Comparison of ENCODE assay signal across 20 cellular contexts in the genomic region with DNA sequence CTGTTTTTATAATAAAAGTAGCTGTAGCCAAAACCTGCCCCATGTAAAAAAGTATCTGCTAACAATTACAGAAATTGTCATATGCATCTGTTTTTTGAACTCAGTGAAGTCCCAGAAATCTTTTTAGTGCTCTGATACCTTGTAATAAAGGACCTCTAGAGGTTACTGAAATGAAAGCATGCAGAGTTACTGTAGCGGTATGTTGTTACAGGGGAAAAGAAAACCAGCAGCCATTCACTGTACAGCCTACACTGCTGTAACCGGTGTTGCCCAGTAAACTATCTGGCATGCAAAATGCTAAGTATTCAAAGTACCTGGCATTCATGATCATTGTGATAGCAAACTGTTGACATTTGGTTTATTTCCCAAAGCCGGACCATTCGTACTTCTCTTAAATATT. TPM values are rescaled to one million over a fixed set of nuclear protein-coding genes. Genes with fewer than 3 reads are reported as not detected.
"Had no signal": no experiment of that assay in that cellular context is flagged by ENCODE, and none has a peak within 500 bp of the region (broad histone marks: within the 10 kb centered on the region; RNA-seq: fewer than 3 reads in every experiment).

No MANE protein-coding gene starts in this region.

RNA-seq across cellular contexts. Expression of gene OR4F6, which starts 12.6 kb away (rescaled TPM):
- total RNA-seq: activated B cell treated with CpG ODN at 0.5 μM for 24 hours; activated CD4-positive, alpha-beta memory T cell treated with anti-CD3 and anti-CD28 coated beads for 36 hours; activated CD4-positive, alpha-beta T cell treated with anti-CD3 and anti-CD28 coated beads, Interleukin-2, amount 10 ng/mL, durations not matched to agents 24 days and 14 days; activated CD8-positive, alpha-beta memory T cell treated with anti-CD3 and anti-CD28 coated beads for 36 hours; activated CD8-positive, alpha-beta T cell treated with anti-CD3 and anti-CD28 coated beads for 36 hours; activated naive CD4-positive, alpha-beta T cell treated with anti-CD3 and anti-CD28 coated beads for 36 hours; activated naive CD4-positive, alpha-beta T cell treated with anti-CD3 and anti-CD28 coated beads, Interleukin-2, amount 50 U/mL, for 72 hours; activated naive CD8-positive, alpha-beta T cell treated with anti-CD3 and anti-CD28 coated beads for 36 hours; activated T-cell treated with anti-CD3 and anti-CD28 coated beads, Interleukin-2, amount 50 U/mL, for 4 hours; activated T-cell treated with anti-CD3 and anti-CD28 coated beads, Interleukin-2, amount 50 U/mL, for 72 hours; activated T-helper 1 cell treated with anti-CD3 and anti-CD28 coated beads, Interleukin-12 subunit alpha, Interleukin-12 subunit beta, Interleukin-2, Interleukin-4 antibody, amounts not matched to agents 30 ng/mL and 10 ng/mL and 1 ng/mL, durations not matched to agents 14 hours and 24 hours and 36 hours; activated T-helper 17 cell treated with anti-CD3 and anti-CD28 coated beads, Interleukin-2, amount 50 U/mL, for 72 hours; adrenal gland; aorta; cardiac septum; cerebellum; T-cell; T-helper 1 cell treated with Interleukin-12 subunit alpha and Interleukin-12 subunit beta and Interleukin-4 antibody, amounts not matched to agents 30 ng/mL and 1 ng/mL, for 36 hours; T-helper 17 cell; T-helper 2 cell treated with Interferon-gamma antibody and Interleukin-4, amounts not matched to agents 100 ng/mL and 5 ng/mL, for 36 hours had no signal
- polyA plus RNA-seq: adrenal gland, aorta had no signal

RNA-seq across cellular contexts. Expression of gene OR4F15, which starts 21.3 kb away (rescaled TPM):
- total RNA-seq: activated B cell treated with CpG ODN at 0.5 μM for 24 hours; activated CD4-positive, alpha-beta memory T cell treated with anti-CD3 and anti-CD28 coated beads for 36 hours; activated CD4-positive, alpha-beta T cell treated with anti-CD3 and anti-CD28 coated beads, Interleukin-2, amount 10 ng/mL, durations not matched to agents 24 days and 14 days; activated CD8-positive, alpha-beta memory T cell treated with anti-CD3 and anti-CD28 coated beads for 36 hours; activated CD8-positive, alpha-beta T cell treated with anti-CD3 and anti-CD28 coated beads for 36 hours; activated naive CD4-positive, alpha-beta T cell treated with anti-CD3 and anti-CD28 coated beads for 36 hours; activated naive CD4-positive, alpha-beta T cell treated with anti-CD3 and anti-CD28 coated beads, Interleukin-2, amount 50 U/mL, for 72 hours; activated naive CD8-positive, alpha-beta T cell treated with anti-CD3 and anti-CD28 coated beads for 36 hours; activated T-cell treated with anti-CD3 and anti-CD28 coated beads, Interleukin-2, amount 50 U/mL, for 4 hours; activated T-cell treated with anti-CD3 and anti-CD28 coated beads, Interleukin-2, amount 50 U/mL, for 72 hours; activated T-helper 1 cell treated with anti-CD3 and anti-CD28 coated beads, Interleukin-12 subunit alpha, Interleukin-12 subunit beta, Interleukin-2, Interleukin-4 antibody, amounts not matched to agents 30 ng/mL and 10 ng/mL and 1 ng/mL, durations not matched to agents 14 hours and 24 hours and 36 hours; activated T-helper 17 cell treated with anti-CD3 and anti-CD28 coated beads, Interleukin-2, amount 50 U/mL, for 72 hours; adrenal gland; aorta; cardiac septum; cerebellum; T-cell; T-helper 1 cell treated with Interleukin-12 subunit alpha and Interleukin-12 subunit beta and Interleukin-4 antibody, amounts not matched to agents 30 ng/mL and 1 ng/mL, for 36 hours; T-helper 17 cell; T-helper 2 cell treated with Interferon-gamma antibody and Interleukin-4, amounts not matched to agents 100 ng/mL and 5 ng/mL, for 36 hours had no signal
- polyA plus RNA-seq: adrenal gland, aorta had no signal
